8 cellular contexts compared by ENCODE assay signal in the genomic region with DNA sequence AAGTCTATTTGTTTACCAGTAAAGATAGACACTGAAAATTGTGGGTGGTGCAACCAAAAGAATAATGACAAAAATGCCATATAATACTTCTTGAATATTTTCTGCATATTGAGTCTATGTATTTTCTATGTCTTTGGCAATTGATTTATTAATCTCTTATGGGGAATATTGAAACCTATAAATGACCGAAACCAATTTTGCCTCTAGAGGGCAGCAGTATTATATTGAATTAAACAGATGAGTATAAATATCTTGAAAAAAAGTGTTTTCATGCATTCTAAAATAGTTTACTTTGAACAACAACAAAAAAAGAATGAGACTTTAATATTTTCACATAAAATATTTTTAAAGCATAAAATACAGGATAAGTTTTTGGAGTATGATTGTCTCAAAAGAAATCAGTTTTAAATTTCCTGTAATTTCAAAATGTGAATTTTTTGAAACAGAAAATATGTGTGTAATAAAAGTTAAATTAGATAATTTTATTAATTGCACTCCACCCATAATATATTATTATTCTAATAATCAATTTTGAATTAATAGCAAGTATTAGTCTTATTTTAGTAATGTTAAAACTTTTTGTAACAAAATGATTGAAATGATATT. TPM values are rescaled to one million over a fixed set of nuclear protein-coding genes. Genes with fewer than 3 reads are reported as not detected.
A peak's percentile ranks its signal among the peaks of the same experiment; 100 is the strongest.
DNase-seq lines count a peak whose midpoint lies in the region; ATAC-seq, FAIRE-seq and TF ChIP-seq lines count a peak whose summit lies in the region.

No MANE protein-coding gene starts in this region.

- no peaks in the 10 kb centered on the region for H3K9me2 ChIP-seq in SU-DHL-6 (replicated peaks; ENCODE audit: insufficient read depth, low read length)

- H3K9ac ChIP-seq in SU-DHL-6 (ENCODE audit: low read length): no peak overlapping the region

- H3K4me3 Mint-ChIP-seq in activated T-cell treated with anti-CD3 and anti-CD28 coated beads, Interleukin-2, amount 50 U/mL, for 24 hours: no peak overlapping the region
- H3K4me3 Mint-ChIP-seq in natural killer cell: no peak overlapping the region

- no peak overlapping the region for H3K4me2 ChIP-seq in A549
- H3K4me2 ChIP-seq in SU-DHL-6 (ENCODE audit: low read depth, low read length, poor library complexity, severe bottlenecking): no peak overlapping the region

- CTCF ChIA-PET in A549 (lab: Yijun Ruan, JAX): interaction anchor here (1.0 to 6.4 kb wide), 3 partner anchors 17 to 83 kb away, joined by 3 to 324 read pairs (median 56); no protein-coding TSS in a partner anchor

- FAIRE-seq in A549 (lab: Jason Lieb, UNC): no peak

- POLR2A ChIA-PET in A549 (lab: Yijun Ruan, JAX): no interaction called here

- no peak overlapping the region for H3K4me3 ChIP-seq in A549
- no peak overlapping the region for H3K4me3 ChIP-seq in GM12865 (ENCODE audit: low read depth, low read length)
- H3K4me3 ChIP-seq in SU-DHL-6 (ENCODE audit: insufficient read depth, low read length, poor library complexity, severe bottlenecking): no peak overlapping the region

- H3F3A ChIP-seq in SU-DHL-6 (ENCODE audit: insufficient read depth): no peaks in the 10 kb centered on the region

- H4K20me1 ChIP-seq in SU-DHL-6 (ENCODE audit: low read depth, low read length): no peaks in the 10 kb centered on the region

- H3K9me3 Mint-ChIP-seq in activated T-cell treated with anti-CD3 and anti-CD28 coated beads, Interleukin-2, amount 50 U/mL, for 24 hours: no peaks in the 10 kb centered on the region
- peaks cover 2 to 4% of the 10 kb centered on the region in 2 donors for H3K9me3 Mint-ChIP-seq in natural killer cell

- DNase-seq in A549 (ENCODE audit: low read depth in 1 of 2, low spot score in 1 of 2) (peak in 1 of 2 experiments; percentile 19), GM12865 (ENCODE audit: low read depth) (no peak), glomerular visceral epithelial cell (ENCODE audit: extremely low spot score) (peak; percentile 12), natural killer cell (no peak), NCI-H1436 (lab: John Stamatoyannopoulos, UW) (no peak)
- no peak for DNase-seq in activated T-cell treated with anti-CD3 and anti-CD28 coated beads, Interleukin-2, amount 50 U/mL, for 24 hours
- DNase-seq in activated CD4-positive, alpha-beta T cell treated with anti-CD3 and anti-CD28 coated beads for 1 hour: no peak

- H3K27ac ChIP-seq in A549 (no peak overlapping the region), SU-DHL-6 (ENCODE audit: low read depth, low read length) (no peak overlapping the region)

- intact Hi-C loops in natural killer cell (cut with micrococcal nuclease): no loop called here

- ATAC-seq in A549: no peak
- ATAC-seq in natural killer cell: no peak

- H3K4me1 Mint-ChIP-seq in activated T-cell treated with anti-CD3 and anti-CD28 coated beads, Interleukin-2, amount 50 U/mL, for 24 hours (ENCODE audit: low read depth): no peaks in the 10 kb centered on the region
- peaks cover 0 to 5% of the 10 kb centered on the region in 2 donors for H3K4me1 Mint-ChIP-seq in natural killer cell

- H3K9me3 ChIP-seq in A549: peaks cover 7% of the 10 kb centered on the region
- H3K9me3 ChIP-seq in SU-DHL-6 (ENCODE audit: insufficient read depth, low read length): no peaks in the 10 kb centered on the region

- TF ChIP-seq EP300 in A549 (IDR thresholded peaks at IDR 0.05): no peak

- no peak overlapping the region for H2AFZ ChIP-seq in SU-DHL-6 (ENCODE audit: low read depth, low read length, severe bottlenecking)

- H3K36me3 ChIP-seq in SU-DHL-6 (ENCODE audit: low read length): no peaks in the 10 kb centered on the region

- no peak overlapping the region for H3K27ac Mint-ChIP-seq in activated T-cell treated with anti-CD3 and anti-CD28 coated beads, Interleukin-2, amount 50 U/mL, for 24 hours
- H3K27ac Mint-ChIP-seq in natural killer cell: no peak overlapping the region

- H3K79me2 ChIP-seq in SU-DHL-6 (ENCODE audit: insufficient read depth, low read length): no peaks in the 10 kb centered on the region

- peak; percentile 59 to 65 for TF ChIP-seq RAD21 in A549 (conservative IDR thresholded peaks at IDR 0.05 in 1 of 2, IDR thresholded peaks at IDR 0.05 in 1 of 2)

- H3K36me3 Mint-ChIP-seq in activated T-cell treated with anti-CD3 and anti-CD28 coated beads, Interleukin-2, amount 50 U/mL, for 24 hours (ENCODE audit: low read depth): no peaks in the 10 kb centered on the region
- H3K36me3 Mint-ChIP-seq in natural killer cell: no peaks in the 10 kb centered on the region

- no peak for TF ChIP-seq POLR2A in A549 (IDR thresholded peaks at IDR 0.05; ENCODE audit: low read length)

- H3K27me3 Mint-ChIP-seq in activated T-cell treated with anti-CD3 and anti-CD28 coated beads, Interleukin-2, amount 50 U/mL, for 24 hours: peaks cover 7% of the 10 kb centered on the region
- peaks cover 0 to 7% of the 10 kb centered on the region in 2 donors for H3K27me3 Mint-ChIP-seq in natural killer cell (ENCODE audit: low read depth in 2 of 2)

- H3K4me1 ChIP-seq in A549: peaks cover 35% of the 10 kb centered on the region

- WGBS in A549 (ENCODE audit: missing lambda C conversion rate): 4% methylated on average over 1 of the region's 1 CpG

- TF ChIP-seq CTCF in A549 (IDR thresholded peaks at IDR 0.05): peak; percentile 64
- peak; percentile 22 for TF ChIP-seq CTCF in GM12865 (IDR thresholded peaks at IDR 0.05; ENCODE audit: insufficient read depth, low read depth, low read length, missing control alignments)
- peak; percentile 54 for TF ChIP-seq CTCF in SU-DHL-6 (IDR thresholded peaks at IDR 0.05; ENCODE audit: insufficient read depth, low read length, poor library complexity, severe bottlenecking)
- no peak for TF ChIP-seq CTCF in natural killer cell (IDR thresholded peaks at IDR 0.05)

- H3K27me3 ChIP-seq in SU-DHL-6 (ENCODE audit: low read length): no peaks in the 10 kb centered on the region

TF ChIP-seq in A549, 52 proteins besides CTCF, POLR2A, EP300 and RAD21:
- TF ChIP-seq SMC3 (IDR thresholded peaks at IDR 0.05): peak; percentile 46; the same call in 2 of the 3 replicates
- no peak for TF ChIP-seq JUN (IDR thresholded peaks at IDR 0.05)

RNA-seq across cellular contexts. Expression of gene CALCRL, which starts 49.9 kb away (rescaled TPM):
- polyA plus RNA-seq in A549 (2011; rRNA removed) (0.90 and 1.5 TPM in 2 replicates), A549 (2017; fragmentation: RNase III; extraction: RNeasy Plus Mini Kit Qiagen cat#74134 plus additional on column Dnase treatment) (0.01 to 0.08 TPM (median 0.05 TPM) in 3 replicates)
- polyA plus RNA-seq in A549 (2012; cell fraction: cytosol; rRNA removed): 0.08 and 0.09 TPM in 2 replicates
- polyA plus RNA-seq in A549 (2012; cell fraction: nucleus; rRNA removed): 0.06 and 0.20 TPM in 2 replicates
- polyA minus RNA-seq in A549 (2011; rRNA and poly(A)+ RNA removed): 0.49 and 1.4 TPM in 2 replicates
- total RNA-seq in natural killer cell: 1 to 10 TPM in 2 of 3 donors, not detected in 1; 1.1 to 1.5 TPM

RNA-seq across cellular contexts. Expression of gene TFPI, which starts 56.3 kb away (rescaled TPM):
- polyA plus RNA-seq in A549 (2011; rRNA removed) (104 and 107 TPM in 2 replicates), A549 (2017; fragmentation: RNase III; extraction: RNeasy Plus Mini Kit Qiagen cat#74134 plus additional on column Dnase treatment) (12.3 to 18.7 TPM (median 14.3 TPM) in 3 replicates)
- 5.3 and 5.4 TPM in 2 replicates for polyA plus RNA-seq in A549 (2012; cell fraction: cytosol; rRNA removed)
- 4.4 and 8.1 TPM in 2 replicates for polyA plus RNA-seq in A549 (2012; cell fraction: nucleus; rRNA removed)
- polyA minus RNA-seq in A549 (2011; rRNA and poly(A)+ RNA removed): 49.1 and 67.2 TPM in 2 replicates
- total RNA-seq in natural killer cell: 1 to 10 TPM in 1 of 3 donors, under 1 TPM in 2; 0.10 to 1.2 (median 0.23) TPM
